Comparison of ENCODE assay signal across 8 cellular contexts in genomic region chr12:88820012-88820411, GRCh38.
"Had no signal": no experiment of that assay in that cellular context is flagged by ENCODE, and none has a peak within 500 bp of the region (broad histone marks: within the 10 kb centered on the region; RNA-seq: fewer than 3 reads in every experiment).

No MANE protein-coding gene starts in this region.

- FAIRE-seq: G401.6, GM12878, GM12891, GM12892, GM18507, GM19239 had no signal

- ATAC-seq: GM12878 had no signal

- DNase-seq: GDM1, GF-D8 had no signal

- H3K4me3 ChIP-seq: GM12878 had no signal
